20 cellular contexts compared by ENCODE assay signal in the genomic region with DNA sequence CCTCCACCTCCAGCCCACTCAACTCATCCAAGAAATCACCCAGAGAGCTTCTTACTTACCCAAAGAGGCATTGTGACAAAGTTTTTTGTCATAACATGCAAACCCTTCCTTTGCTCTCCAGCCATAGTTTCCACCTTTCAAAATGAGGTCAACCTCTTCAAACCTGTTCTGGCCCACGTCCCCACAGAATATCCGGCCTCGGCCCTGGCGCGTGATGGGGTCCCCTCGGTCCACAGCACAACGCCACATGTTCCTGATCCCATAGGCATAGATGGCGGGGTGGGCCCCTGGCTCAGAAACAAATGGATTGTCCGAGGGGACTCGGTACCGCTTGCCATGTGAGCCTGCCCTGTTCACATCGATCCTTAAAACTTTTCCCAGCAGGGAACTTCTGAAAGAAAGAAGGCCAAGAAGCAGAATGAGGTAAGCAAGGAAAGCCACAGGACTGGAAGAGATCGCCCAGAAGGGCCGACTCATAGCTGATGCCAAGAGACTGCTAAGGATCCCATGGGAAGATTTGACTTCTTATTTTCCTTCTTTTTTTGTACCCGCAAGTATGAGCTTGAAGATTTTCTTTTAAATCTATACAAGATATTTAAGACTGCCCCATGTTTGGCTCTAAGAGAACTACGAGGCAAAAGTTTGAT. TPM values are rescaled to one million over a fixed set of nuclear protein-coding genes. Genes with fewer than 3 reads are reported as not detected.
DNase-seq lines count a peak whose midpoint lies in the region; ATAC-seq and TF ChIP-seq lines count a peak whose summit lies in the region.
"Had no signal": no experiment of that assay in that cellular context is flagged by ENCODE, and none has a peak within 500 bp of the region (broad histone marks: within the 10 kb centered on the region; RNA-seq: fewer than 3 reads in every experiment).

No MANE protein-coding gene starts in this region.

- H3K36me3 ChIP-seq in testis (ENCODE audit: low read depth, missing control alignments): no peaks in the 10 kb centered on the region

- no peaks in the 10 kb centered on the region for H3K27me3 ChIP-seq in testis
- H3K27me3 ChIP-seq: SJCRH30 had no signal

- intact Hi-C loops in testis (cut with DNase I; ENCODE audit: low total_unique reads): no loop called here

- H3K4me3 ChIP-seq in astrocyte of the spinal cord (ENCODE audit: low read depth, low read length) (no peak overlapping the region), fibroblast of the aortic adventitia (ENCODE audit: low read depth, low read length) (no peak overlapping the region), testis (no peak overlapping the region)
- H3K4me3 ChIP-seq: SJCRH30 had no signal

- H3K9me3 ChIP-seq in testis: no peaks in the 10 kb centered on the region
- H3K9me3 ChIP-seq: SJCRH30 had no signal

- no peak for TF ChIP-seq CTCF in astrocyte of the spinal cord (IDR thresholded peaks at IDR 0.05; ENCODE audit: low read depth, low read length)
- TF ChIP-seq CTCF in fibroblast of the aortic adventitia (IDR thresholded peaks at IDR 0.05; ENCODE audit: insufficient read depth, low read length): no peak
- no peak for TF ChIP-seq CTCF in testis (IDR thresholded peaks at IDR 0.05)
- no peak for TF ChIP-seq CTCF in GM10248 (IDR thresholded peaks at IDR 0.05; ENCODE audit: control extremely low read depth, extremely low read depth, low read depth, missing control alignments)

- in situ Hi-C loops in astrocyte of the spinal cord (cut with HindIII; ENCODE audit: low sequenced_read_pairs): no loop called here

- no peak for ATAC-seq in HG03196 (IDR thresholded peaks at IDR 0.05; ENCODE audit: unreplicated experiment)

- POLR2A ChIA-PET in GM10248 (lab: Yijun Ruan, JAX): no interaction called here

- no peak for TF ChIP-seq POLR2A in testis (IDR thresholded peaks at IDR 0.05)

- CTCF ChIA-PET in GM10248 (lab: Yijun Ruan, JAX): interaction anchor here (0.6 to 0.9 kb wide), 2 partner anchors 37 to 94 kb away, joined by 3 read pairs; no protein-coding TSS in a partner anchor

- H3K4me1 ChIP-seq in testis: no peaks in the 10 kb centered on the region

- no peak overlapping the region for H3K27ac ChIP-seq in testis
- H3K27ac ChIP-seq: SJCRH30 had no signal

- 71 to 84% methylated on average over 16 of the region's 16 CpGs for WGBS in testis, 2 donors

- DNase-seq in LHCN-M2 (ENCODE audit: low read depth): peak; percentile 20
- peak; percentile 37 for DNase-seq in astrocyte of the spinal cord (ENCODE audit: low read depth, low spot score)
- DNase-seq in fibroblast of the aortic adventitia (ENCODE audit: low read depth): peak; percentile 32
- no peak for DNase-seq in NCI-H1436 (lab: John Stamatoyannopoulos, UW)
- no peak for DNase-seq in testis
- no peak for DNase-seq in GM10248 (ENCODE audit: extremely low spot score)
- DNase-seq: CD4-positive, CD25-positive, alpha-beta regulatory T cell; COR-L47; DMS79 treated with DMSO at 0.1 percent for 48 hours; KBM-7; NCI-H1105 treated with DMSO at 0.1 percent for 48 hours; NCI-H1694; NCI-H2081 treated with DMSO at 0.1 percent for 48 hours; NCI-H2171 treated with DMSO at 0.1 percent for 48 hours; NCI-H446; NCI-H526; T-helper 1 cell had no signal

RNA-seq across cellular contexts. Expression of gene HHIPL2, which starts 7.8 kb away (rescaled TPM):
- total RNA-seq in LHCN-M2 (2014; rRNA removed) (1.4 and 1.9 TPM in 2 replicates), fibroblast of the aortic adventitia (ENCODE audit: low replicate concordance) (0.18 TPM in 1 of 2 replicates, not detected in the other), testis (1 to 10 TPM; 5.9 to 6.0 TPM)
- 0.44 TPM for polyA plus RNA-seq in LHCN-M2 (2012)
- polyA plus RNA-seq in testis (ENCODE audit: insufficient read depth, low read depth, low replicate concordance): 16.2 TPM
- total RNA-seq: A673; CD4-positive, CD25-positive, alpha-beta regulatory T cell had no signal
- polyA plus RNA-seq: CD4-positive, CD25-positive, alpha-beta regulatory T cell had no signal

RNA-seq across cellular contexts. Expression of gene TAF1A, which starts 49.7 kb away (rescaled TPM):
- 15.7 and 23.0 TPM in 2 replicates for total RNA-seq in LHCN-M2 (2014; rRNA removed)
- polyA plus RNA-seq in LHCN-M2 (2012): 3.7 TPM
- total RNA-seq in fibroblast of the aortic adventitia (ENCODE audit: low replicate concordance): 11.8 and 16.5 TPM in 2 replicates
- 10 to 100 TPM; 13.2 to 15.1 TPM for total RNA-seq in testis
- polyA plus RNA-seq in testis (ENCODE audit: insufficient read depth, low read depth, low replicate concordance): 12.4 TPM

Comparison
In these comparisons a context has a peak if more than half of its experiments do, and no peak if none do; other contexts are left out.
1. DNase-seq: peak in LHCN-M2 (single experiment), astrocyte of the spinal cord (single experiment) and fibroblast of the aortic adventitia (single experiment); none in NCI-H1436 (single experiment), testis (single experiment) and GM10248 (single experiment).